ENCODE assay signal across 1 cellular context in the genomic region with DNA sequence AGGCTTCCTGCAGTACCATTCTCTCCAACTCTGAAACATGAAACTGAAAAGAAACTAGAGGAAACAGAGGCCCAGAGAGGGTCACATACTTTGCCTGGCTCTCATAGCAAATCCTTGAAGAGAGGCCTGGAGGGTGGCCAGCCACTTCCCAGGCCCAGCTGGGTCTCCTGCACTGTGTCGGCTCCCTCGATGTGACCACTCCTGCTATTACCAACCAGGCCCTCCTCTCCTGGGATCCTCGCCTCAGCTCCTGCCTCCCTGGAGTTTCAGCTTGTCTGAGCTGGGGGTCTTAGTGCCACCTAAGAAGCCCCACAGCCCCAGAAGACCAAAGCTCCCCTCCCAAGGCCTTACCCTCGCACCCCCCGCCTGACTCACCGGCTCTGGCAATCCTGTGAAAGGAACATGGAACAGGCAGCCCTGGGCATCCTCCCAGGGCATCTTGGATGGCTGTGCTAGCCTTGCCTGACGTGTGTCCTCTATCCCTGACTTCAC.
TF ChIP-seq lines count a peak whose summit lies in the region.

No MANE protein-coding gene starts in this region.

TF ChIP-seq in WTC11, 78 proteins besides CTCF, POLR2A, EP300 and RAD21 (continued from another document):
- TF ChIP-seq, protein P1, sequence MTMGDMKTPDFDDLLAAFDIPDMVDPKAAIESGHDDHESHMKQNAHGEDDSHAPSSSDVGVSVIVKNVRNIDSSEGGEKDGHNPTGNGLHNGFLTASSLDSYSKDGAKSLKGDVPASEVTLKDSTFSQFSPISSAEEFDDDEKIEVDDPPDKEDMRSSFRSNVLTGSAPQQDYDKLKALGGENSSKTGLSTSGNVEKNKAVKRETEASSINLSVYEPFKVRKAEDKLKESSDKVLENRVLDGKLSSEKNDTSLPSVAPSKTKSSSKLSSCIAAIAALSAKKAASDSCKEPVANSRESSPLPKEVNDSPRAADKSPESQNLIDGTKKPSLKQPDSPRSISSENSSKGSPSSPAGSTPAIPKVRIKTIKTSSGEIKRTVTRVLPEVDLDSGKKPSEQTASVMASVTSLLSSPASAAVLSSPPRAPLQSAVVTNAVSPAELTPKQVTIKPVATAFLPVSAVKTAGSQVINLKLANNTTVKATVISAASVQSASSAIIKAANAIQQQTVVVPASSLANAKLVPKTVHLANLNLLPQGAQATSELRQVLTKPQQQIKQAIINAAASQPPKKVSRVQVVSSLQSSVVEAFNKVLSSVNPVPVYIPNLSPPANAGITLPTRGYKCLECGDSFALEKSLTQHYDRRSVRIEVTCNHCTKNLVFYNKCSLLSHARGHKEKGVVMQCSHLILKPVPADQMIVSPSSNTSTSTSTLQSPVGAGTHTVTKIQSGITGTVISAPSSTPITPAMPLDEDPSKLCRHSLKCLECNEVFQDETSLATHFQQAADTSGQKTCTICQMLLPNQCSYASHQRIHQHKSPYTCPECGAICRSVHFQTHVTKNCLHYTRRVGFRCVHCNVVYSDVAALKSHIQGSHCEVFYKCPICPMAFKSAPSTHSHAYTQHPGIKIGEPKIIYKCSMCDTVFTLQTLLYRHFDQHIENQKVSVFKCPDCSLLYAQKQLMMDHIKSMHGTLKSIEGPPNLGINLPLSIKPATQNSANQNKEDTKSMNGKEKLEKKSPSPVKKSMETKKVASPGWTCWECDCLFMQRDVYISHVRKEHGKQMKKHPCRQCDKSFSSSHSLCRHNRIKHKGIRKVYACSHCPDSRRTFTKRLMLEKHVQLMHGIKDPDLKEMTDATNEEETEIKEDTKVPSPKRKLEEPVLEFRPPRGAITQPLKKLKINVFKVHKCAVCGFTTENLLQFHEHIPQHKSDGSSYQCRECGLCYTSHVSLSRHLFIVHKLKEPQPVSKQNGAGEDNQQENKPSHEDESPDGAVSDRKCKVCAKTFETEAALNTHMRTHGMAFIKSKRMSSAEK (CRISPR knock-in tag; IDR thresholded peaks at IDR 0.05; ENCODE audit: borderline replicate concordance): no peak
- no peak for TF ChIP-seq ZBTB21 (CRISPR knock-in tag; IDR thresholded peaks at IDR 0.05; ENCODE audit: borderline replicate concordance)
- no peak for TF ChIP-seq ZNF232 (CRISPR knock-in tag; IDR thresholded peaks at IDR 0.05)
- TF ChIP-seq ZNF416 (CRISPR knock-in tag; IDR thresholded peaks at IDR 0.05): no peak
- no peak for TF ChIP-seq GRHL2 (CRISPR knock-in tag; IDR thresholded peaks at IDR 0.05; ENCODE audit: insufficient replicate concordance, severe bottlenecking)
- TF ChIP-seq, protein P2, sequence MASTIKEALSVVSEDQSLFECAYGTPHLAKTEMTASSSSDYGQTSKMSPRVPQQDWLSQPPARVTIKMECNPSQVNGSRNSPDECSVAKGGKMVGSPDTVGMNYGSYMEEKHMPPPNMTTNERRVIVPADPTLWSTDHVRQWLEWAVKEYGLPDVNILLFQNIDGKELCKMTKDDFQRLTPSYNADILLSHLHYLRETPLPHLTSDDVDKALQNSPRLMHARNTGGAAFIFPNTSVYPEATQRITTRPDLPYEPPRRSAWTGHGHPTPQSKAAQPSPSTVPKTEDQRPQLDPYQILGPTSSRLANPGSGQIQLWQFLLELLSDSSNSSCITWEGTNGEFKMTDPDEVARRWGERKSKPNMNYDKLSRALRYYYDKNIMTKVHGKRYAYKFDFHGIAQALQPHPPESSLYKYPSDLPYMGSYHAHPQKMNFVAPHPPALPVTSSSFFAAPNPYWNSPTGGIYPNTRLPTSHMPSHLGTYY (CRISPR knock-in tag; IDR thresholded peaks at IDR 0.05): no peak
- no peak for TF ChIP-seq NR2C2 (CRISPR knock-in tag; IDR thresholded peaks at IDR 0.05)
- TF ChIP-seq, protein P3, sequence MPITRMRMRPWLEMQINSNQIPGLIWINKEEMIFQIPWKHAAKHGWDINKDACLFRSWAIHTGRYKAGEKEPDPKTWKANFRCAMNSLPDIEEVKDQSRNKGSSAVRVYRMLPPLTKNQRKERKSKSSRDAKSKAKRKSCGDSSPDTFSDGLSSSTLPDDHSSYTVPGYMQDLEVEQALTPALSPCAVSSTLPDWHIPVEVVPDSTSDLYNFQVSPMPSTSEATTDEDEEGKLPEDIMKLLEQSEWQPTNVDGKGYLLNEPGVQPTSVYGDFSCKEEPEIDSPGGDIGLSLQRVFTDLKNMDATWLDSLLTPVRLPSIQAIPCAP (CRISPR knock-in tag; IDR thresholded peaks at IDR 0.05): no peak
